Comparison of ENCODE assay signal across 31 cellular contexts in the genomic region with DNA sequence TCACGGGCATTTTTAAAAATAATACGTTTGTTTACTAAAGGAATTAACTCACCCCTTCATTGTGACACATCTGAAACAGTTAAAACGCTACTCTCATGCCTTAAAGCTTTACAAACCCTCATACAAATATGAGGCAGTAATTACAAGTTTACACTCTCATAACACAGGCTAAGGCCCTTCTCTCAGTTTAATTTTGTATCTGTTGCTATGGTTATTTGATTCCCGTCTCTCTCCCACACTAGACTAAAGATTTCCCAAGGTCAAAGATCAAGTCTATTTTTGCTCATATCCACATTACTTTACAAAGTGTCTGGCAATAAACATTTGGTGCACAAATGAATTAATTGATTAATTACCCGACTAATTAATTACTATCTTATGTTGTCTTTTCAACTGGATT.
DNase-seq lines count a peak whose midpoint lies in the region; ATAC-seq, FAIRE-seq and TF ChIP-seq lines count a peak whose summit lies in the region.
"Had no signal": no experiment of that assay in that cellular context is flagged by ENCODE, and none has a peak within 500 bp of the region (broad histone marks: within the 10 kb centered on the region; RNA-seq: fewer than 3 reads in every experiment).

No MANE protein-coding gene starts in this region.

- H3K4me3 Mint-ChIP-seq in mesothelial cell of epicardium, result no peak overlapping the region
- H3K4me3 Mint-ChIP-seq: CD8-positive, alpha-beta memory T cell had no signal

- H3K27ac Mint-ChIP-seq in mesothelial cell of epicardium, result peak overlapping the region; percentile 37
- H3K27ac Mint-ChIP-seq: CD14-positive monocyte; CD8-positive, alpha-beta memory T cell had no signal

- no peaks in the 10 kb centered on the region for H3K36me3 ChIP-seq in left ventricle myocardium inferior
- H3K36me3 ChIP-seq in right atrium auricular region, result no peaks in the 10 kb centered on the region
- no peaks in the 10 kb centered on the region for H3K36me3 ChIP-seq in thoracic aorta
- H3K36me3 ChIP-seq: BE2C, SJSA1 had no signal

- H3K27ac ChIP-seq in left ventricle myocardium inferior (replicated peaks) (peak overlapping the region; percentile 34), right atrium auricular region (no peak overlapping the region), thoracic aorta (no peak overlapping the region), RWPE1 (no peak overlapping the region)
- H3K27ac ChIP-seq: HL-60, SJSA1 had no signal

- FAIRE-seq in endometrium (lab: Jason Lieb, UNC), result peak; percentile 65
- FAIRE-seq: GM12891, H1 had no signal

- H3K4me1 ChIP-seq in left ventricle myocardium inferior, result peaks cover 25% of the 10 kb centered on the region
- H3K4me1 ChIP-seq in right atrium auricular region, result peaks cover 0 to 22% of the 10 kb centered on the region in 2 donors
- peaks cover 8 to 39% of the 10 kb centered on the region in 2 donors for H3K4me1 ChIP-seq in thoracic aorta (ENCODE audit: control insufficient read depth in 1 of 2, low read depth in 2 of 2)
- H3K4me1 ChIP-seq: BE2C had no signal

- H3K9me3 Mint-ChIP-seq in mesothelial cell of epicardium, result peaks cover 4% of the 10 kb centered on the region

- CTCF ChIA-PET in RWPE1 (lab: Yijun Ruan, JAX), result interaction anchor here (0.7 kb wide), 1 partner anchor 1188 kb away, joined by 3 read pairs; no protein-coding TSS in a partner anchor

- H3K4me3 ChIP-seq in left ventricle myocardium inferior (no peak overlapping the region), right atrium auricular region (no peak overlapping the region), thoracic aorta (peak overlapping the region; percentile 50)
- H3K4me3 ChIP-seq: SJSA1 had no signal

- H3K27me3 ChIP-seq in left ventricle myocardium inferior (ENCODE audit: low read depth) (no peaks in the 10 kb centered on the region), right atrium auricular region (no peaks in the 10 kb centered on the region), thoracic aorta (replicated peaks; ENCODE audit: insufficient read depth) (no peaks in the 10 kb centered on the region)
- H3K27me3 ChIP-seq: BE2C, SJSA1 had no signal

- H3K9me3 ChIP-seq in left ventricle myocardium inferior (replicated peaks) (peaks cover 6% of the 10 kb centered on the region), right atrium auricular region (no peaks in the 10 kb centered on the region), thoracic aorta (no peaks in the 10 kb centered on the region)
- H3K9me3 ChIP-seq: BE2C, SJSA1 had no signal

- POLR2A ChIA-PET in RWPE1 (lab: Yijun Ruan, JAX; ENCODE audit: low non-redundant PET), result no interaction called here

- intact Hi-C loops in left ventricle myocardium inferior (cut with micrococcal nuclease), result no loop called here

- no peaks in the 10 kb centered on the region for H3K27me3 Mint-ChIP-seq in mesothelial cell of epicardium (ENCODE audit: low read depth)

- TF ChIP-seq CTCF in left ventricle myocardium inferior (IDR thresholded peaks at IDR 0.05; ENCODE audit: borderline replicate concordance) (no peak), right atrium auricular region (IDR thresholded peaks at IDR 0.05) (no peak), mesothelial cell of epicardium (IDR thresholded peaks at IDR 0.05; ENCODE audit: unreplicated experiment) (no peak), thoracic aorta (IDR thresholded peaks at IDR 0.05) (no peak), RWPE1 (conservative IDR thresholded peaks at IDR 0.05; ENCODE audit: low read depth) (no peak)

- no peak for ATAC-seq in thoracic aorta (ENCODE audit: insufficient number of reproducible peaks, low FRiP score, low read depth)
- ATAC-seq in HG02571 (IDR thresholded peaks at IDR 0.05; ENCODE audit: unreplicated experiment), result no peak
- ATAC-seq: HCT116, PC-3 had no signal

- DNase-seq in left ventricle myocardium inferior (no peak), right atrium auricular region (ENCODE audit: low spot score) (no peak), mesothelial cell of epicardium (ENCODE audit: low spot score in 2 of 2, unreplicated experiment in 2 of 2) (no peak), thoracic aorta (ENCODE audit: low spot score) (no peak), RWPE1 (ENCODE audit: low spot score) (no peak), NCI-H146 treated with DMSO at 0.1 percent for 48 hours (lab: John Stamatoyannopoulos, UW; ENCODE audit: unreplicated experiment) (no peak)
- DNase-seq: 8988T; ACHN; BE2C; CD8-positive, alpha-beta memory T cell; DMS 273 treated with DMSO at 0.1 percent for 48 hours; DMS79; EL; GDM1; NCI-H1092 treated with DMSO at 0.1 percent for 48 hours; NCI-H1436; NCI-H187 treated with DMSO at 0.1 percent for 48 hours; NCI-H2171 treated with DMSO at 0.1 percent for 48 hours; NCI-H524; NCI-H748 treated with DMSO at 0.1 percent for 48 hours; NK-92 treated with Interleukin-12 subunit alpha and Interleukin-12 subunit beta, amount 100 ng/mL, for 24 hours; PC-3; Right ventricle myocardium superior had no signal

- H3K4me1 Mint-ChIP-seq in mesothelial cell of epicardium, result peaks cover 26% of the 10 kb centered on the region
- H3K4me1 Mint-ChIP-seq: CD14-positive monocyte; CD8-positive, alpha-beta memory T cell had no signal

- no peaks in the 10 kb centered on the region for H3K36me3 Mint-ChIP-seq in mesothelial cell of epicardium
- H3K36me3 Mint-ChIP-seq: CD14-positive monocyte; CD8-positive, alpha-beta memory T cell had no signal
